In genomic region chr15:52013151-52013791, GRCh38 we compare ENCODE assay signal across 9 cellular contexts. TPM values are rescaled to one million over a fixed set of nuclear protein-coding genes. Genes with fewer than 3 reads are reported as not detected.
DNase-seq lines count a peak whose midpoint lies in the region; ATAC-seq and TF ChIP-seq lines count a peak whose summit lies in the region.
"Had no signal": no experiment of that assay in that cellular context is flagged by ENCODE, and none has a peak within 500 bp of the region (broad histone marks: within the 10 kb centered on the region; RNA-seq: fewer than 3 reads in every experiment).

No MANE protein-coding gene starts in this region.

- no peak overlapping the region for H3K4me3 ChIP-seq in lower lobe of right lung
- no peak overlapping the region for H3K4me3 ChIP-seq in testis

- ATAC-seq in GM18517 (IDR thresholded peaks at IDR 0.05; ENCODE audit: unreplicated experiment): peak; percentile 49
- peak; percentile 33 for ATAC-seq in HG03342 (IDR thresholded peaks at IDR 0.05; ENCODE audit: unreplicated experiment)
- ATAC-seq in T-helper 17 cell: peak; percentile 27
- peak; percentile 30 to 41 for ATAC-seq in lower lobe of right lung

- 48 to 76% methylated on average over 3 of the region's 3 CpGs for WGBS in testis, 2 donors

- H3K4me1 Mint-ChIP-seq in T-helper 17 cell: peaks cover 14% of the 10 kb centered on the region
- peaks cover 46% of the 10 kb centered on the region for H3K4me1 Mint-ChIP-seq in activated CD4-positive, alpha-beta T cell treated with anti-CD3 and anti-CD28 coated beads, Interleukin-2, amount 10 ng/mL, durations not matched to agents 7 days and 5 days

- intact Hi-C loops in lower lobe of right lung (cut with DNase I): no loop called here
- intact Hi-C loops in testis (cut with DNase I; ENCODE audit: low total_unique reads): no loop called here

- H3K4me1 ChIP-seq in lower lobe of right lung (peaks cover 41% of the 10 kb centered on the region), testis (peaks cover 17% of the 10 kb centered on the region)

- H3K27me3 ChIP-seq in lower lobe of right lung (ENCODE audit: low read depth): no peaks in the 10 kb centered on the region
- no peaks in the 10 kb centered on the region for H3K27me3 ChIP-seq in testis

- H3K9me3 ChIP-seq in T-helper 17 cell (ENCODE audit: control insufficient read depth, low read length, poor library complexity, severe bottlenecking) (no peaks in the 10 kb centered on the region), lower lobe of right lung (no peaks in the 10 kb centered on the region), testis (no peaks in the 10 kb centered on the region)

- no peaks in the 10 kb centered on the region for H3K9me3 Mint-ChIP-seq in activated CD4-positive, alpha-beta T cell treated with anti-CD3 and anti-CD28 coated beads, Interleukin-2, amount 10 ng/mL, durations not matched to agents 7 days and 5 days

- H3K27ac ChIP-seq in lower lobe of right lung (no peak overlapping the region), testis (no peak overlapping the region)

- no peak overlapping the region for H3K27ac Mint-ChIP-seq in T-helper 17 cell
- H3K27ac Mint-ChIP-seq in activated CD4-positive, alpha-beta T cell treated with anti-CD3 and anti-CD28 coated beads, Interleukin-2, amount 10 ng/mL, durations not matched to agents 7 days and 5 days: no peak overlapping the region

- H3K36me3 Mint-ChIP-seq in T-helper 17 cell (ENCODE audit: low read depth): no peaks in the 10 kb centered on the region
- peaks cover 3% of the 10 kb centered on the region for H3K36me3 Mint-ChIP-seq in activated CD4-positive, alpha-beta T cell treated with anti-CD3 and anti-CD28 coated beads, Interleukin-2, amount 10 ng/mL, durations not matched to agents 7 days and 5 days (ENCODE audit: low read depth)

- H3K4me3 Mint-ChIP-seq in T-helper 17 cell: no peak overlapping the region
- no peak overlapping the region for H3K4me3 Mint-ChIP-seq in activated CD4-positive, alpha-beta T cell treated with anti-CD3 and anti-CD28 coated beads, Interleukin-2, amount 10 ng/mL, durations not matched to agents 7 days and 5 days

- POLR2A ChIA-PET in activated CD4-positive, alpha-beta T cell treated with anti-CD3 and anti-CD28 coated beads, Interleukin-2, amount 10 ng/mL, durations not matched to agents 7 days and 5 days (lab: Charles Lee): no interaction called here

- no peak for TF ChIP-seq CTCF in lower lobe of right lung (IDR thresholded peaks at IDR 0.05)
- no peak for TF ChIP-seq CTCF in testis (IDR thresholded peaks at IDR 0.05)

- TF ChIP-seq POLR2A in testis (IDR thresholded peaks at IDR 0.05): no peak

- H3K36me3 ChIP-seq in lower lobe of right lung (no peaks in the 10 kb centered on the region), testis (ENCODE audit: low read depth, missing control alignments) (no peaks in the 10 kb centered on the region)

- DNase-seq in T-helper 17 cell (no peak), lower lobe of right lung (no peak), amygdala (lab: John Stamatoyannopoulos, UW) (no peak), testis (no peak), NCI-H1694 treated with DMSO at 0.1 percent for 48 hours (lab: John Stamatoyannopoulos, UW) (no peak)
- DNase-seq in activated CD4-positive, alpha-beta T cell treated with anti-CD3 and anti-CD28 coated beads, Interleukin-2, amount 10 ng/mL, durations not matched to agents 7 days and 5 days: no peak
- DNase-seq: amniotic stem cell had no signal

- CTCF ChIA-PET in activated CD4-positive, alpha-beta T cell treated with anti-CD3 and anti-CD28 coated beads, Interleukin-2, amount 10 ng/mL, durations not matched to agents 7 days and 5 days (lab: Charles Lee): no interaction called here

- no peaks in the 10 kb centered on the region for H3K27me3 Mint-ChIP-seq in T-helper 17 cell
- no peaks in the 10 kb centered on the region for H3K27me3 Mint-ChIP-seq in activated CD4-positive, alpha-beta T cell treated with anti-CD3 and anti-CD28 coated beads, Interleukin-2, amount 10 ng/mL, durations not matched to agents 7 days and 5 days

RNA-seq across cellular contexts. Expression of gene MAPK6, which starts 5.7 kb away (rescaled TPM):
- total RNA-seq in T-helper 17 cell: 10 to 100 TPM; 36.8 to 45.6 TPM
- 21.1 TPM for total RNA-seq in lower lobe of right lung
- total RNA-seq in testis: 10 to 100 TPM; 50.6 to 58.8 TPM
- polyA plus RNA-seq in testis (ENCODE audit: insufficient read depth, low read depth, low replicate concordance): 57.6 TPM
- total RNA-seq in activated CD4-positive, alpha-beta T cell treated with anti-CD3 and anti-CD28 coated beads, Interleukin-2, amount 10 ng/mL, durations not matched to agents 7 days and 5 days: 10 to 100 TPM; 23.4 to 25.4 TPM

RNA-seq across cellular contexts. Expression of gene LEO1, which starts 41.7 kb away (rescaled TPM):
- 1 to 10 TPM; 8.8 to 9.4 TPM for total RNA-seq in T-helper 17 cell
- total RNA-seq in lower lobe of right lung: 12.6 TPM
- total RNA-seq in testis: 10 to 100 TPM; 20.7 to 21.0 TPM
- polyA plus RNA-seq in testis (ENCODE audit: insufficient read depth, low read depth, low replicate concordance): 8.2 TPM
- 10 to 100 TPM; 32.0 to 34.4 TPM for total RNA-seq in activated CD4-positive, alpha-beta T cell treated with anti-CD3 and anti-CD28 coated beads, Interleukin-2, amount 10 ng/mL, durations not matched to agents 7 days and 5 days
